In the genomic region with DNA sequence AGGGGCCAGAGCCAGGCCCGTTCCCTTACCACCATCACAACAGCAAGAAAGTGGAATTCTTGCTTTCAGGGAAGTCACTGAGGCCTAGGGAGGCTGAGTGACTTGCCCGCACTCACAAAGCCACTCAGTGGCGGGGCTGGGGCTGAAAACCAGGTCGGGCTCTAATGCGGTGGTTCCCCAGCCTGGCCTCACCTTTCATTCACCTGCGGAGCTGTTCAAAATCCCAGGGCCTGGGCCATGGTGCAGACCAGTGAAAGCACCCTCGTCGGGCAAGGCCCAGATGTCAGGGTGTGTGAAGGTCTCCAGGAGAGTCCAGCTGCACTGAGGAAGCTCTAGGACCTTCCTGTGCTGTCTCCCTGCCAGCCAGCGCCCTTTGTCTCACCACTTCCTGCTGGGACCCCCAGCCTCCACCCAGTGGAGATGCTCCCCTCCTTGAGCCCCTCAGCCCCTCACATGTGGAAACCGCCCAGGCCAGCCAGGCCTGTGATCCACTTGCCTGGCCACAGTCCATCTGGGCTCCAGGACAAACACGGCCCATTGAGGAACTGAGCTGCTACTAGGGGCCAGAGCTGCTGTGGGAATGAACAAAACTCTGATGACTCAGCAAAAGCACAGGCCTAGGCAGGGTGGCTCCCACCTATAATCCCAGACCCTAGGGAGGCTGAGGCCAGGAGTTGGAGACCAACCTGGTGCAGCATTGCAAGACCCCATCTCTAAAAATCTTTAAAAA, we compare ENCODE assay signal across 1 cellular context.
TF ChIP-seq lines count a peak whose summit lies in the region.

No MANE protein-coding gene starts in this region.

TF ChIP-seq in H1, 55 proteins besides CTCF, POLR2A, EP300 and RAD21:
- TF ChIP-seq MAFK (IDR thresholded peaks at IDR 0.05; ENCODE audit: low read depth, low read length) = peak; percentile 67
